ENCODE assay signal across 9 cellular contexts in the genomic region with DNA sequence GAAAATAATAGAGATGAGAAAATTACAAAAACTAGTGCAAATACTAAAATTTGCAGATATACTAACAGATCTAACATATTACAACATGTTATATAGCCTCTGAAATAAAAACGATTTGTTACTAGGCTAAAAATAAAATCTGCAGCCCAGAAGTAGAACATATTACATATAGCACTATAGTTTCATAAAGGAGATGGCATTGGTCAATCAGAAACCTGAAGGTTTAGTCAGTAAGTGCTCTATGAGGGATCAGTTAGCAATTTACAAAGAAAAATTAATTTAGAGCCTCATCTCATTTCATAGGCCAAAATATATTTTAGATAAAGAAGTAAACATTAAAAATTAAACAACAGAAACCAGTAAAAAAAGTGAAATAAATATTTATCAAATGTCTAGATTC. TPM values are rescaled to one million over a fixed set of nuclear protein-coding genes. Genes with fewer than 3 reads are reported as not detected.
"Had no signal": no experiment of that assay in that cellular context is flagged by ENCODE, and none has a peak within 500 bp of the region (broad histone marks: within the 10 kb centered on the region; RNA-seq: fewer than 3 reads in every experiment).

No MANE protein-coding gene starts in this region.

- H3K27ac ChIP-seq: HL-60 had no signal

- ATAC-seq: HepG2, K562 had no signal

- H3K4me3 Mint-ChIP-seq: IgD-negative memory B cell had no signal

- DNase-seq: IMR-90, KBM-7 had no signal

- H3K27me3 Mint-ChIP-seq: IgD-negative memory B cell had no signal

- H3K4me3 ChIP-seq: K562 had no signal

- FAIRE-seq: HepG2, HTR-8/SVneo, K562 had no signal

RNA-seq across cellular contexts. Expression of a gene that starts 41.0 kb away (rescaled TPM):
- total RNA-seq: HepG2, HT-29, HT1080, IMR-90, K562 had no signal
- polyA plus RNA-seq: HepG2, IMR-90, K562 had no signal
